ENCODE assay signal across 17 cellular contexts in genomic region chr13:98468352-98468751, GRCh38.
DNase-seq lines count a peak whose midpoint lies in the region; ATAC-seq and TF ChIP-seq lines count a peak whose summit lies in the region.
"Had no signal": no experiment of that assay in that cellular context is flagged by ENCODE, and none has a peak within 500 bp of the region (broad histone marks: within the 10 kb centered on the region; RNA-seq: fewer than 3 reads in every experiment).

No MANE protein-coding gene starts in this region.

- H3K27me3 Mint-ChIP-seq in activated T-cell treated with anti-CD3 and anti-CD28 coated beads, Interleukin-2, amount 50 U/mL, for 24 hours, result no peaks in the 10 kb centered on the region
- no peaks in the 10 kb centered on the region for H3K27me3 Mint-ChIP-seq in activated T-cell treated with anti-CD3 and anti-CD28 coated beads, Interleukin-2, amount 50 U/mL, for 4 hours (ENCODE audit: low read depth)
- H3K27me3 Mint-ChIP-seq: B cell had no signal

- no peak overlapping the region for H3K27ac ChIP-seq in psoas muscle

- H3K36me3 ChIP-seq in psoas muscle (ENCODE audit: insufficient read depth in 1 of 2, low read depth in 1 of 2), result peaks cover 0 to 40% of the 10 kb centered on the region in 2 donors

- peaks cover 45% of the 10 kb centered on the region for H3K4me1 Mint-ChIP-seq in activated T-cell treated with anti-CD3 and anti-CD28 coated beads, Interleukin-2, amount 50 U/mL, for 24 hours (ENCODE audit: low read depth)
- H3K4me1 Mint-ChIP-seq in activated T-cell treated with anti-CD3 and anti-CD28 coated beads, Interleukin-2, amount 50 U/mL, for 4 hours (ENCODE audit: low read depth), result peaks cover 16% of the 10 kb centered on the region
- H3K4me1 Mint-ChIP-seq: B cell had no signal

- H3K4me3 Mint-ChIP-seq in activated T-cell treated with anti-CD3 and anti-CD28 coated beads, Interleukin-2, amount 50 U/mL, for 24 hours, result no peak overlapping the region
- H3K4me3 Mint-ChIP-seq in activated T-cell treated with anti-CD3 and anti-CD28 coated beads, Interleukin-2, amount 50 U/mL, for 4 hours, result no peak overlapping the region
- H3K4me3 Mint-ChIP-seq: B cell had no signal

- H3K4me1 ChIP-seq in psoas muscle, result peaks cover 14% of the 10 kb centered on the region

- WGBS in psoas muscle, 3 donors, result 23 to 35% (median 25%) methylated on average over 3 of the region's 3 CpGs

- H3K27ac Mint-ChIP-seq in activated T-cell treated with anti-CD3 and anti-CD28 coated beads, Interleukin-2, amount 50 U/mL, for 24 hours, result peak overlapping the region; percentile 67
- H3K27ac Mint-ChIP-seq: B cell had no signal

- H3K9me3 Mint-ChIP-seq in activated T-cell treated with anti-CD3 and anti-CD28 coated beads, Interleukin-2, amount 50 U/mL, for 24 hours, result no peaks in the 10 kb centered on the region
- no peaks in the 10 kb centered on the region for H3K9me3 Mint-ChIP-seq in activated T-cell treated with anti-CD3 and anti-CD28 coated beads, Interleukin-2, amount 50 U/mL, for 4 hours

- H3K36me3 Mint-ChIP-seq in activated T-cell treated with anti-CD3 and anti-CD28 coated beads, Interleukin-2, amount 50 U/mL, for 24 hours (ENCODE audit: low read depth), result peaks cover 90% of the 10 kb centered on the region
- peaks cover 36% of the 10 kb centered on the region for H3K36me3 Mint-ChIP-seq in activated T-cell treated with anti-CD3 and anti-CD28 coated beads, Interleukin-2, amount 50 U/mL, for 4 hours (ENCODE audit: insufficient read depth)

- no peak for DNase-seq in activated T-cell treated with anti-CD3 and anti-CD28 coated beads, Interleukin-2, amount 50 U/mL, for 24 hours
- no peak for DNase-seq in activated T-cell treated with anti-CD3 and anti-CD28 coated beads, Interleukin-2, amount 50 U/mL, for 4 hours
- no peak for DNase-seq in choroid plexus epithelial cell (ENCODE audit: low read depth)
- DNase-seq in psoas muscle, result no peak
- DNase-seq in HPDE6-E6E7 (ENCODE audit: extremely low spot score), result no peak
- DNase-seq in NCI-H1694 treated with DMSO at 0.1 percent for 48 hours (lab: John Stamatoyannopoulos, UW), result no peak
- no peak for DNase-seq in inferior parietal cortex (ENCODE audit: extremely low spot score)
- DNase-seq: effector memory CD4-positive, alpha-beta T cell; HCEC 1CT; islet precursor cell; MG63; NCI-H526 treated with DMSO at 0.1 percent for 48 hours; SIG-M5; stimulated activated CD4-positive, alpha-beta T cell treated with anti-CD3 and anti-CD28 coated beads, Interleukin-4, amount 100 ng/mL, for 24 hours; stimulated activated naive CD4-positive, alpha-beta T cell had no signal

- no peak for TF ChIP-seq EP300 in Ishikawa (IDR thresholded peaks at IDR 0.05; ENCODE audit: borderline replicate concordance)

- no peaks in the 10 kb centered on the region for H3K27me3 ChIP-seq in psoas muscle (ENCODE audit: insufficient read depth in 3 of 3, low read length in 2 of 3)
- H3K27me3 ChIP-seq: MG63 had no signal

- TF ChIP-seq RAD21 in Ishikawa (IDR thresholded peaks at IDR 0.05; ENCODE audit: low read depth), result 0 out of 2 replicates have a peak, but pooled peaks have one; percentile 16

- intact Hi-C loops in psoas muscle (cut with DNase I), result loop anchor here in 1 of 2 donors (5.0 kb wide), 1 partner anchor 184 kb away; no protein-coding TSS in a partner anchor

- TF ChIP-seq CTCF in choroid plexus epithelial cell (conservative IDR thresholded peaks at IDR 0.05; ENCODE audit: low read depth, low read length) (peak; percentile 12), psoas muscle (IDR thresholded peaks at IDR 0.05) (peak; percentile 13)

- no peak overlapping the region for H3K4me3 ChIP-seq in choroid plexus epithelial cell (ENCODE audit: low read depth, low read length)
- H3K4me3 ChIP-seq in psoas muscle, result no peak overlapping the region
- H3K4me3 ChIP-seq: MG63 had no signal

- H3K9me3 ChIP-seq in psoas muscle, result no peaks in the 10 kb centered on the region
- H3K9me3 ChIP-seq: MG63 had no signal

- ATAC-seq in activated T-cell treated with anti-CD3 and anti-CD28 coated beads, Interleukin-2, amount 50 U/mL, for 4 hours, result no peak
- ATAC-seq in psoas muscle, result peak; percentile 34 to 68 (median 60)

TF ChIP-seq in Ishikawa, 13 proteins besides CTCF, POLR2A, EP300 and RAD21:
- TF ChIP-seq REST (IDR thresholded peaks at IDR 0.05; ENCODE audit: low read depth) (no peak), NFIC (IDR thresholded peaks at IDR 0.05) (no peak), CREB1 (IDR thresholded peaks at IDR 0.05; ENCODE audit: low read depth) (no peak), TCF12 (IDR thresholded peaks at IDR 0.05; ENCODE audit: low read depth) (no peak), CEBPB (IDR thresholded peaks at IDR 0.05) (no peak), TEAD4 (IDR thresholded peaks at IDR 0.05) (no peak), TAF1 (IDR thresholded peaks at IDR 0.05; ENCODE audit: low read depth) (no peak), ZBTB7A (IDR thresholded peaks at IDR 0.05; ENCODE audit: low read depth) (no peak), EGR1 (IDR thresholded peaks at IDR 0.05) (no peak), YY1 (IDR thresholded peaks at IDR 0.05; ENCODE audit: low read depth) (no peak), FOXM1 (IDR thresholded peaks at IDR 0.05; ENCODE audit: borderline replicate concordance, low read depth) (no peak)
- TF ChIP-seq, protein P1, sequence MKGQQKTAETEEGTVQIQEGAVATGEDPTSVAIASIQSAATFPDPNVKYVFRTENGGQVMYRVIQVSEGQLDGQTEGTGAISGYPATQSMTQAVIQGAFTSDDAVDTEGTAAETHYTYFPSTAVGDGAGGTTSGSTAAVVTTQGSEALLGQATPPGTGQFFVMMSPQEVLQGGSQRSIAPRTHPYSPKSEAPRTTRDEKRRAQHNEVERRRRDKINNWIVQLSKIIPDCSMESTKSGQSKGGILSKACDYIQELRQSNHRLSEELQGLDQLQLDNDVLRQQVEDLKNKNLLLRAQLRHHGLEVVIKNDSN (IDR thresholded peaks at IDR 0.05), result no peak
- TF ChIP-seq, protein P2, sequence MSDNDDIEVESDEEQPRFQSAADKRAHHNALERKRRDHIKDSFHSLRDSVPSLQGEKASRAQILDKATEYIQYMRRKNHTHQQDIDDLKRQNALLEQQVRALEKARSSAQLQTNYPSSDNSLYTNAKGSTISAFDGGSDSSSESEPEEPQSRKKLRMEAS (IDR thresholded peaks at IDR 0.05), result no peak

Comparison
In these comparisons a context has a peak if more than half of its experiments do, and no peak if none do; other contexts are left out.
1. ATAC-seq: peak in psoas muscle (4 of 4); none in activated T-cell treated with anti-CD3 and anti-CD28 coated beads, Interleukin-2, amount 50 U/mL, for 4 hours (0 of 2).